1 cellular context compared by ENCODE assay signal in genomic region chr5:80555099-80555498, GRCh38.
TF ChIP-seq lines count a peak whose summit lies in the region.

No MANE protein-coding gene starts in this region.

TF ChIP-seq in WTC11, 78 proteins besides CTCF, POLR2A, EP300 and RAD21 (continued from another document):
- no peak for TF ChIP-seq ZSCAN18 (CRISPR knock-in tag; IDR thresholded peaks at IDR 0.05)
- TF ChIP-seq ZNF219 (CRISPR knock-in tag; IDR thresholded peaks at IDR 0.05; ENCODE audit: borderline replicate concordance), result no peak
- TF ChIP-seq ZNF281 (CRISPR knock-in tag; IDR thresholded peaks at IDR 0.05), result no peak
- TF ChIP-seq ATF6 (CRISPR knock-in tag; IDR thresholded peaks at IDR 0.05), result no peak
- TF ChIP-seq CREB1 (CRISPR knock-in tag; IDR thresholded peaks at IDR 0.05), result no peak
- no peak for TF ChIP-seq SP1 (CRISPR knock-in tag; conservative IDR thresholded peaks at IDR 0.05)
- TF ChIP-seq ZBTB43 (CRISPR knock-in tag; IDR thresholded peaks at IDR 0.05), result no peak
- TF ChIP-seq, protein P1, sequence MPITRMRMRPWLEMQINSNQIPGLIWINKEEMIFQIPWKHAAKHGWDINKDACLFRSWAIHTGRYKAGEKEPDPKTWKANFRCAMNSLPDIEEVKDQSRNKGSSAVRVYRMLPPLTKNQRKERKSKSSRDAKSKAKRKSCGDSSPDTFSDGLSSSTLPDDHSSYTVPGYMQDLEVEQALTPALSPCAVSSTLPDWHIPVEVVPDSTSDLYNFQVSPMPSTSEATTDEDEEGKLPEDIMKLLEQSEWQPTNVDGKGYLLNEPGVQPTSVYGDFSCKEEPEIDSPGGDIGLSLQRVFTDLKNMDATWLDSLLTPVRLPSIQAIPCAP (CRISPR knock-in tag; IDR thresholded peaks at IDR 0.05), result no peak
- TF ChIP-seq, protein P2, sequence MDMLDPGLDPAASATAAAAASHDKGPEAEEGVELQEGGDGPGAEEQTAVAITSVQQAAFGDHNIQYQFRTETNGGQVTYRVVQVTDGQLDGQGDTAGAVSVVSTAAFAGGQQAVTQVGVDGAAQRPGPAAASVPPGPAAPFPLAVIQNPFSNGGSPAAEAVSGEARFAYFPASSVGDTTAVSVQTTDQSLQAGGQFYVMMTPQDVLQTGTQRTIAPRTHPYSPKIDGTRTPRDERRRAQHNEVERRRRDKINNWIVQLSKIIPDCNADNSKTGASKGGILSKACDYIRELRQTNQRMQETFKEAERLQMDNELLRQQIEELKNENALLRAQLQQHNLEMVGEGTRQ (CRISPR knock-in tag; IDR thresholded peaks at IDR 0.05), result no peak
- no peak for TF ChIP-seq SMAD3 (CRISPR knock-in tag; IDR thresholded peaks at IDR 0.05; ENCODE audit: borderline replicate concordance)
- TF ChIP-seq E2F1 (CRISPR knock-in tag; IDR thresholded peaks at IDR 0.05), result no peak
- no peak for TF ChIP-seq NFYB (CRISPR knock-in tag; conservative IDR thresholded peaks at IDR 0.05; ENCODE audit: low read depth)
